ENCODE assay signal across 1 cellular context in the genomic region with DNA sequence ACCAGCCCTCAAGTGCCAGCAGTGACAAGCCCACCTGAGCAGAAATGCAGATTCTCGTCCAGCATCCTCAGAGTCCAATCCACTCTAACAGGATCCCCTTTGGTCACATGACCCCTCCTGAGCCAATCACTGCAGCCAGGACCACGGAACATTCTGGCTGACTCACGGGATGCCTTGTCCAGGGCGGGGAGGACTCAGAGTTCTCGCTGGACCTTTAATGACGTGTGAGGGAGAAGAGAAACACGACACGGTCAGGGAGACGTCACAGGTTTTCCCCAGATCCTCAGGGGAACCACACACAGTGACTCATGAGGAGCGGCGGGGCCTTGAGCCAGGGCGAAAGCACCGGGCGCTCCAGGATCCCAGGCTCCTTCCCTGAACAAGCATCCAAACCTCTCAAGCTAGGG.
TF ChIP-seq lines count a peak whose summit lies in the region.

No MANE protein-coding gene starts in this region.

TF ChIP-seq in WTC11, 78 proteins besides CTCF, POLR2A, EP300 and RAD21 (continued from another document):
- TF ChIP-seq, protein P1, sequence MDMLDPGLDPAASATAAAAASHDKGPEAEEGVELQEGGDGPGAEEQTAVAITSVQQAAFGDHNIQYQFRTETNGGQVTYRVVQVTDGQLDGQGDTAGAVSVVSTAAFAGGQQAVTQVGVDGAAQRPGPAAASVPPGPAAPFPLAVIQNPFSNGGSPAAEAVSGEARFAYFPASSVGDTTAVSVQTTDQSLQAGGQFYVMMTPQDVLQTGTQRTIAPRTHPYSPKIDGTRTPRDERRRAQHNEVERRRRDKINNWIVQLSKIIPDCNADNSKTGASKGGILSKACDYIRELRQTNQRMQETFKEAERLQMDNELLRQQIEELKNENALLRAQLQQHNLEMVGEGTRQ (CRISPR knock-in tag; IDR thresholded peaks at IDR 0.05) = peak; percentile 61
- TF ChIP-seq, protein P2, sequence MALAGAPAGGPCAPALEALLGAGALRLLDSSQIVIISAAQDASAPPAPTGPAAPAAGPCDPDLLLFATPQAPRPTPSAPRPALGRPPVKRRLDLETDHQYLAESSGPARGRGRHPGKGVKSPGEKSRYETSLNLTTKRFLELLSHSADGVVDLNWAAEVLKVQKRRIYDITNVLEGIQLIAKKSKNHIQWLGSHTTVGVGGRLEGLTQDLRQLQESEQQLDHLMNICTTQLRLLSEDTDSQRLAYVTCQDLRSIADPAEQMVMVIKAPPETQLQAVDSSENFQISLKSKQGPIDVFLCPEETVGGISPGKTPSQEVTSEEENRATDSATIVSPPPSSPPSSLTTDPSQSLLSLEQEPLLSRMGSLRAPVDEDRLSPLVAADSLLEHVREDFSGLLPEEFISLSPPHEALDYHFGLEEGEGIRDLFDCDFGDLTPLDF (CRISPR knock-in tag; IDR thresholded peaks at IDR 0.05) = no peak
- TF ChIP-seq ZNF671 (CRISPR knock-in tag; IDR thresholded peaks at IDR 0.05) (no peak), ZNF423 (CRISPR knock-in tag; IDR thresholded peaks at IDR 0.05) (no peak)
- TF ChIP-seq, protein P3, sequence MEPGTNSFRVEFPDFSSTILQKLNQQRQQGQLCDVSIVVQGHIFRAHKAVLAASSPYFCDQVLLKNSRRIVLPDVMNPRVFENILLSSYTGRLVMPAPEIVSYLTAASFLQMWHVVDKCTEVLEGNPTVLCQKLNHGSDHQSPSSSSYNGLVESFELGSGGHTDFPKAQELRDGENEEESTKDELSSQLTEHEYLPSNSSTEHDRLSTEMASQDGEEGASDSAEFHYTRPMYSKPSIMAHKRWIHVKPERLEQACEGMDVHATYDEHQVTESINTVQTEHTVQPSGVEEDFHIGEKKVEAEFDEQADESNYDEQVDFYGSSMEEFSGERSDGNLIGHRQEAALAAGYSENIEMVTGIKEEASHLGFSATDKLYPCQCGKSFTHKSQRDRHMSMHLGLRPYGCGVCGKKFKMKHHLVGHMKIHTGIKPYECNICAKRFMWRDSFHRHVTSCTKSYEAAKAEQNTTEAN (CRISPR knock-in tag; IDR thresholded peaks at IDR 0.05) = no peak
- TF ChIP-seq, protein P4, sequence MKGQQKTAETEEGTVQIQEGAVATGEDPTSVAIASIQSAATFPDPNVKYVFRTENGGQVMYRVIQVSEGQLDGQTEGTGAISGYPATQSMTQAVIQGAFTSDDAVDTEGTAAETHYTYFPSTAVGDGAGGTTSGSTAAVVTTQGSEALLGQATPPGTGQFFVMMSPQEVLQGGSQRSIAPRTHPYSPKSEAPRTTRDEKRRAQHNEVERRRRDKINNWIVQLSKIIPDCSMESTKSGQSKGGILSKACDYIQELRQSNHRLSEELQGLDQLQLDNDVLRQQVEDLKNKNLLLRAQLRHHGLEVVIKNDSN (CRISPR knock-in tag; IDR thresholded peaks at IDR 0.05) = peak; percentile 46; the same call in 1 of the 2 replicates
- TF ChIP-seq, protein P5, sequence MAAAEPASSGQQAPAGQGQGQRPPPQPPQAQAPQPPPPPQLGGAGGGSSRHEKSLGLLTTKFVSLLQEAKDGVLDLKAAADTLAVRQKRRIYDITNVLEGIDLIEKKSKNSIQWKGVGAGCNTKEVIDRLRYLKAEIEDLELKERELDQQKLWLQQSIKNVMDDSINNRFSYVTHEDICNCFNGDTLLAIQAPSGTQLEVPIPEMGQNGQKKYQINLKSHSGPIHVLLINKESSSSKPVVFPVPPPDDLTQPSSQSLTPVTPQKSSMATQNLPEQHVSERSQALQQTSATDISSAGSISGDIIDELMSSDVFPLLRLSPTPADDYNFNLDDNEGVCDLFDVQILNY (CRISPR knock-in tag; IDR thresholded peaks at IDR 0.05) = no peak
- TF ChIP-seq, protein P6, sequence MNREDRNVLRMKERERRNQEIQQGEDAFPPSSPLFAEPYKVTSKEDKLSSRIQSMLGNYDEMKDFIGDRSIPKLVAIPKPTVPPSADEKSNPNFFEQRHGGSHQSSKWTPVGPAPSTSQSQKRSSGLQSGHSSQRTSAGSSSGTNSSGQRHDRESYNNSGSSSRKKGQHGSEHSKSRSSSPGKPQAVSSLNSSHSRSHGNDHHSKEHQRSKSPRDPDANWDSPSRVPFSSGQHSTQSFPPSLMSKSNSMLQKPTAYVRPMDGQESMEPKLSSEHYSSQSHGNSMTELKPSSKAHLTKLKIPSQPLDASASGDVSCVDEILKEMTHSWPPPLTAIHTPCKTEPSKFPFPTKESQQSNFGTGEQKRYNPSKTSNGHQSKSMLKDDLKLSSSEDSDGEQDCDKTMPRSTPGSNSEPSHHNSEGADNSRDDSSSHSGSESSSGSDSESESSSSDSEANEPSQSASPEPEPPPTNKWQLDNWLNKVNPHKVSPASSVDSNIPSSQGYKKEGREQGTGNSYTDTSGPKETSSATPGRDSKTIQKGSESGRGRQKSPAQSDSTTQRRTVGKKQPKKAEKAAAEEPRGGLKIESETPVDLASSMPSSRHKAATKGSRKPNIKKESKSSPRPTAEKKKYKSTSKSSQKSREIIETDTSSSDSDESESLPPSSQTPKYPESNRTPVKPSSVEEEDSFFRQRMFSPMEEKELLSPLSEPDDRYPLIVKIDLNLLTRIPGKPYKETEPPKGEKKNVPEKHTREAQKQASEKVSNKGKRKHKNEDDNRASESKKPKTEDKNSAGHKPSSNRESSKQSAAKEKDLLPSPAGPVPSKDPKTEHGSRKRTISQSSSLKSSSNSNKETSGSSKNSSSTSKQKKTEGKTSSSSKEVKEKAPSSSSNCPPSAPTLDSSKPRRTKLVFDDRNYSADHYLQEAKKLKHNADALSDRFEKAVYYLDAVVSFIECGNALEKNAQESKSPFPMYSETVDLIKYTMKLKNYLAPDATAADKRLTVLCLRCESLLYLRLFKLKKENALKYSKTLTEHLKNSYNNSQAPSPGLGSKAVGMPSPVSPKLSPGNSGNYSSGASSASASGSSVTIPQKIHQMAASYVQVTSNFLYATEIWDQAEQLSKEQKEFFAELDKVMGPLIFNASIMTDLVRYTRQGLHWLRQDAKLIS (CRISPR knock-in tag; IDR thresholded peaks at IDR 0.05; ENCODE audit: borderline replicate concordance) = no peak
